33 cellular contexts compared by ENCODE assay signal in genomic region chr10:60142736-60143135, GRCh38.
"Had no signal": no experiment of that assay in that cellular context is flagged by ENCODE, and none has a peak within 500 bp of the region (broad histone marks: within the 10 kb centered on the region; RNA-seq: fewer than 3 reads in every experiment).

No MANE protein-coding gene starts in this region.

- H3K27ac Mint-ChIP-seq: activated naive CD4-positive, alpha-beta T cell treated with anti-CD3 and anti-CD28 coated beads for 36 hours; activated naive CD8-positive, alpha-beta T cell treated with anti-CD3 and anti-CD28 coated beads for 36 hours; effector memory CD8-positive, alpha-beta T cell; immature natural killer cell; natural killer cell treated with Interleukin-12 subunit alpha and Interleukin-12 subunit beta and Interleukin-15 and Interleukin-18, amount 100 ng/mL, for 72 hours; stimulated activated memory B cell treated with anti-CD40 and anti-IgM and Interleukin-4, amounts not matched to agents 10 μg/mL and 1 μg/mL and 100 μg/mL, for 72 hours; T-helper 1 cell treated with Interleukin-12 subunit alpha and Interleukin-12 subunit beta and Interleukin-4 antibody, amounts not matched to agents 30 μg/mL and 1 μg/mL, for 36 hours had no signal

- H3K27me3 Mint-ChIP-seq: effector memory CD8-positive, alpha-beta T cell; natural killer cell treated with Interleukin-12 subunit alpha and Interleukin-12 subunit beta and Interleukin-15 and Interleukin-18, amount 100 ng/mL, for 72 hours; stimulated activated memory B cell treated with anti-CD40 and anti-IgM and Interleukin-4, amounts not matched to agents 10 μg/mL and 1 μg/mL and 100 μg/mL, for 72 hours had no signal

- H3K27ac ChIP-seq: adrenal gland, body of pancreas, coronary artery, gastroesophageal sphincter, lower lobe of right lung, skin epidermis, stomach, thyroid gland, upper lobe of right lung, VCaP had no signal

- H3K9me3 ChIP-seq: adrenal gland, body of pancreas, gastroesophageal sphincter, lower lobe of right lung, stomach, thyroid gland, upper lobe of right lung had no signal

- ATAC-seq: body of pancreas; effector memory CD8-positive, alpha-beta T cell; gastroesophageal sphincter; lower lobe of right lung; natural killer cell treated with Interleukin-12 subunit alpha and Interleukin-12 subunit beta and Interleukin-15 and Interleukin-18, amount 100 ng/mL, for 72 hours; sciatic nerve; stimulated activated memory B cell treated with anti-CD40 and anti-IgM and Interleukin-4, amounts not matched to agents 10 μg/mL and 1 μg/mL and 100 μg/mL, for 72 hours; upper lobe of right lung had no signal

- H3K36me3 ChIP-seq: adrenal gland, gastroesophageal sphincter, lower lobe of right lung, stomach, thyroid gland, upper lobe of right lung had no signal

- H3K4me1 Mint-ChIP-seq: activated naive CD8-positive, alpha-beta T cell treated with anti-CD3 and anti-CD28 coated beads for 36 hours; immature natural killer cell; stimulated activated memory B cell treated with anti-CD40 and anti-IgM and Interleukin-4, amounts not matched to agents 10 μg/mL and 1 μg/mL and 100 μg/mL, for 72 hours had no signal

- H3K4me3 Mint-ChIP-seq: activated naive CD4-positive, alpha-beta T cell treated with anti-CD3 and anti-CD28 coated beads for 36 hours; activated naive CD8-positive, alpha-beta T cell treated with anti-CD3 and anti-CD28 coated beads for 36 hours; activated T-helper 1 cell treated with anti-CD3 and anti-CD28 coated beads, Interleukin-12 subunit alpha, Interleukin-12 subunit beta, Interleukin-2, Interleukin-4 antibody, amounts not matched to agents 30 ng/mL and 10 ng/mL and 1 ng/mL, durations not matched to agents 14 hours and 24 hours and 36 hours; effector memory CD8-positive, alpha-beta T cell; immature natural killer cell; natural killer cell treated with Interleukin-12 subunit alpha and Interleukin-12 subunit beta and Interleukin-15 and Interleukin-18, amount 100 ng/mL, for 72 hours; stimulated activated memory B cell treated with anti-CD40 and anti-IgM and Interleukin-4, amounts not matched to agents 10 μg/mL and 1 μg/mL and 100 μg/mL, for 72 hours; T-helper 1 cell treated with Interleukin-12 subunit alpha and Interleukin-12 subunit beta and Interleukin-4 antibody, amounts not matched to agents 30 μg/mL and 1 μg/mL, for 36 hours had no signal

- H3K4me3 ChIP-seq: adrenal gland, body of pancreas, coronary artery, gastroesophageal sphincter, lower lobe of right lung, skin epidermis, stomach, thyroid gland, upper lobe of right lung had no signal

- H3K9me3 Mint-ChIP-seq: activated naive CD4-positive, alpha-beta T cell treated with anti-CD3 and anti-CD28 coated beads for 36 hours; activated naive CD8-positive, alpha-beta T cell treated with anti-CD3 and anti-CD28 coated beads for 36 hours; activated T-helper 1 cell treated with anti-CD3 and anti-CD28 coated beads, Interleukin-12 subunit alpha, Interleukin-12 subunit beta, Interleukin-2, Interleukin-4 antibody, amounts not matched to agents 30 ng/mL and 10 ng/mL and 1 ng/mL, durations not matched to agents 14 hours and 24 hours and 36 hours; effector memory CD8-positive, alpha-beta T cell; immature natural killer cell; natural killer cell treated with Interleukin-12 subunit alpha and Interleukin-12 subunit beta and Interleukin-15 and Interleukin-18, amount 100 ng/mL, for 72 hours; stimulated activated memory B cell treated with anti-CD40 and anti-IgM and Interleukin-4, amounts not matched to agents 10 μg/mL and 1 μg/mL and 100 μg/mL, for 72 hours; T-helper 1 cell treated with Interleukin-12 subunit alpha and Interleukin-12 subunit beta and Interleukin-4 antibody, amounts not matched to agents 30 μg/mL and 1 μg/mL, for 36 hours had no signal

- H3K4me1 ChIP-seq: lower lobe of right lung, upper lobe of right lung had no signal

- H3K27me3 ChIP-seq: adrenal gland, body of pancreas, gastroesophageal sphincter, stomach, thyroid gland, upper lobe of right lung had no signal

- H3K36me3 Mint-ChIP-seq: activated naive CD8-positive, alpha-beta T cell treated with anti-CD3 and anti-CD28 coated beads for 36 hours; immature natural killer cell; natural killer cell treated with Interleukin-12 subunit alpha and Interleukin-12 subunit beta and Interleukin-15 and Interleukin-18, amount 100 ng/mL, for 72 hours had no signal

- DNase-seq: activated CD4-positive, alpha-beta T cell treated with anti-CD3 and anti-CD28 coated beads for 48 hours; activated CD4-positive, alpha-beta T cell treated with anti-CD3 and anti-CD28 coated beads, Interleukin-2, amount 50 U/mL, for 48 hours; activated CD8-positive, alpha-beta memory T cell treated with anti-CD3 and anti-CD28 coated beads for 24 hours; activated effector memory CD4-positive, alpha-beta T cell treated with anti-CD3 and anti-CD28 coated beads, Interleukin-2, amount 50 U/mL, for 16 hours; activated naive CD4-positive, alpha-beta T cell treated with anti-CD3 and anti-CD28 coated beads for 36 hours; activated naive CD8-positive, alpha-beta T cell treated with anti-CD3 and anti-CD28 coated beads for 36 hours; adrenal gland; aorta; body of pancreas; effector memory CD8-positive, alpha-beta T cell; erythroblast; hypothalamus; immature natural killer cell; kidney; lower lobe of right lung; mesenchymal stem cell; posterior cingulate gyrus; stimulated activated CD4-positive, alpha-beta T cell treated with anti-CD3 and anti-CD28 coated beads, Interleukin-1b, Interleukin-23, amount 100 ng/mL, for 48 hours; stimulated activated CD4-positive, alpha-beta T cell treated with anti-CD3 and anti-CD28 coated beads, Interleukin-4, amount 100 ng/mL, for 4 hours; stimulated activated CD8-positive, alpha-beta memory T cell treated with anti-CD3 and anti-CD28 coated beads, Interleukin-4, amount 100 ng/mL, for 48 hours; stomach; T-helper 9 cell; thyroid gland; upper lobe of right lung had no signal
